ENCODE assay signal across 8 cellular contexts in the genomic region with DNA sequence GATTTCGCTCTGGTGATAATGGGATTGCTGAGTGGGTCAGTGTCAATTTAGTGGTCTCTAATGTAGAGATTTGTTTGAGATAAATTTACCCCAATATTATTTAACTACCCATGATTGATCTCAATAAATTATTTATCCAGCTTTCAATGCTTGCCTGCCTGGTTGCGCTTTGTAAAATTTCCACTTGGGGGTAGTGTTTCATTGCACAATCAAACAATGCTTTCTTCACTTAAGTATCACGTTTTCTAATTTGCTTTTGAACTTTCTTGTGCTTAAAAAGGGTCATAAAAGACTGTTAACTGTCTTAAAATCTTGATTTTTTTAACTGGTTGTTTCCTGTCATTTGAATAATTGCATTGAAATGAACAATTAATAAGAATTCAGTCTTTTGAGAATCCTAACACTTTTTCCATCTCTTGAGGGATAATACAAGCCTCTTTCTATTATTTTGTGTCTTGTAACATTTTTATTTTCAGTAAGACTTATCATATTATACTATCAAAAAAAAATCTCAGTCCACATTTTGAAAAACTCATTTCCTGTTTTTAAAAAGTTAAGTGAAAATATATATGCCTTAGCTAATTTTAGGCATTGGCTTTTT. TPM values are rescaled to one million over a fixed set of nuclear protein-coding genes. Genes with fewer than 3 reads are reported as not detected.
DNase-seq lines count a peak whose midpoint lies in the region; TF ChIP-seq lines count a peak whose summit lies in the region.

No MANE protein-coding gene starts in this region.

- intact Hi-C loops in colonic mucosa (cut with DNase I): loop anchor here (10.0 kb wide), 2 partner anchors 274 to 984 kb away; no protein-coding TSS in a partner anchor

- in situ Hi-C loops in G401 (cut with HindIII; ENCODE audit: low sequenced_read_pairs): no loop called here
- in situ Hi-C loops in HAP-1 (cut with MboI; ENCODE audit: low sequenced_read_pairs): loop anchor here (25.0 kb wide), 1 partner anchor 991 kb away; the partner anchor contains the start of gene PRR16

- H3K9me3 ChIP-seq in HAP-1: 0 out of 2 replicates have a peak, but pooled peaks cover 2% of the 10 kb centered on the region
- no peaks in the 10 kb centered on the region for H3K9me3 ChIP-seq in colonic mucosa

- no peaks in the 10 kb centered on the region for H3K27me3 Mint-ChIP-seq in neural crest cell (ENCODE audit: low read depth)

- DNase-seq in G401 (ENCODE audit: low spot score) (peak; percentile 12), HAP-1 (ENCODE audit: low spot score in 2 of 2) (peak; percentile 41 to 46), NCI-H1417 treated with DMSO at 0.1 percent for 48 hours (lab: John Stamatoyannopoulos, UW) (peak; percentile 11), colonic mucosa (no peak), neural crest cell (ENCODE audit: low read depth, low spot score) (no peak), SHP77 treated with DMSO at 0.1 percent for 48 hours (lab: John Stamatoyannopoulos, UW) (no peak), NCI-H187 (lab: John Stamatoyannopoulos, UW) (no peak)

- TF ChIP-seq CTCF in 22Rv1 (IDR thresholded peaks at IDR 0.05) (peak; percentile 79), colonic mucosa (IDR thresholded peaks at IDR 0.05) (peak; percentile 44), neural crest cell (conservative IDR thresholded peaks at IDR 0.05) (peak; percentile 78)

- no peak overlapping the region for H3K27ac Mint-ChIP-seq in neural crest cell (ENCODE audit: unreplicated experiment)

- H3K4me1 Mint-ChIP-seq in neural crest cell: peaks cover 9% of the 10 kb centered on the region

- H3K27me3 ChIP-seq in HAP-1 (ENCODE audit: low read depth): no peaks in the 10 kb centered on the region
- no peaks in the 10 kb centered on the region for H3K27me3 ChIP-seq in colonic mucosa

- H3K36me3 Mint-ChIP-seq in neural crest cell (ENCODE audit: low read depth): peaks cover 49% of the 10 kb centered on the region

- H3K4me3 Mint-ChIP-seq in neural crest cell: no peak overlapping the region

- H3K9me3 Mint-ChIP-seq in neural crest cell: peaks cover 19% of the 10 kb centered on the region

- H3K4me1 ChIP-seq in HAP-1: no peaks in the 10 kb centered on the region
- H3K4me1 ChIP-seq in colonic mucosa: no peaks in the 10 kb centered on the region

- H3K9ac ChIP-seq in colonic mucosa (ENCODE audit: low read depth in 2 of 2, low read length in 2 of 2): no peak overlapping the region

- H3K36me3 ChIP-seq in HAP-1 (replicated peaks) (no peaks in the 10 kb centered on the region), colonic mucosa (no peaks in the 10 kb centered on the region)

- H3K27ac ChIP-seq in 22Rv1: no peak overlapping the region
- H3K27ac ChIP-seq in colonic mucosa: no peak overlapping the region

- H3K4me3 ChIP-seq in HAP-1: no peak overlapping the region
- H3K4me3 ChIP-seq in colonic mucosa: no peak overlapping the region

RNA-seq across cellular contexts. Expression of gene HSD17B4, which starts 18.7 kb away (rescaled TPM):
- total RNA-seq in G401 (2014; rRNA removed; shearing (Covaris generic)): 175 and 203 TPM in 2 replicates
- total RNA-seq in colonic mucosa: 100 to 1,000 TPM; 252 to 304 TPM
- total RNA-seq in neural crest cell: 179 and 214 TPM in 2 replicates

Comparison
In these comparisons a context has a peak if more than half of its experiments do, and no peak if none do; other contexts are left out.
1. DNase-seq: peak in G401 (single experiment), HAP-1 (2 of 2) and NCI-H1417 treated with DMSO at 0.1 percent for 48 hours (single experiment); none in colonic mucosa (single experiment), neural crest cell (single experiment), SHP77 treated with DMSO at 0.1 percent for 48 hours (single experiment) and NCI-H187 (0 of 2).
2. Peak in every context shown above with its lines, with median percentiles within 50 percentile points of each other: CTCF ChIP-seq.